Comparison of ENCODE assay signal across 20 cellular contexts in the genomic region with DNA sequence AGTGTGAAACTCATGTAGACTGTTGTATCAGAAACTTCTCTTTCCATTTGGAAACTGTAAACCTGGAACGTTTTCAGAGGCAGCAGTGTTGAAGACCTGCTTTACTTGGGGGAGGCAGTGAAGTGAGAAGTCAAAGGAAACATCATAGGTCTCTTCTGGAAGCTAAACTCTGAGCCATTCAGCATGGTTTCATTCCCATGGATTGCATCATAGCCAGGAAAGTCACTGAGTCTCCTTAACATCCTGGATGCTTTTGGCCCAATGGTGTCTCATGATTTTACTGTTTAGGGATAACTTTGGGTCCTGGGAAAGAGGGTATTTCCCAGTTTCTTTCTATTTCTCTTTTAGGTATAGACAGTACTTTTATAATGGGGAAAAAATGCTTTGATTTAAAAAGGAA.
DNase-seq lines count a peak whose midpoint lies in the region; ATAC-seq and TF ChIP-seq lines count a peak whose summit lies in the region.
"Had no signal": no experiment of that assay in that cellular context is flagged by ENCODE, and none has a peak within 500 bp of the region (broad histone marks: within the 10 kb centered on the region; RNA-seq: fewer than 3 reads in every experiment).

No MANE protein-coding gene starts in this region.

- peaks cover 7% of the 10 kb centered on the region for H3K9me3 Mint-ChIP-seq in MCF 10A (ENCODE audit: unreplicated experiment)
- H3K9me3 Mint-ChIP-seq: activated naive CD8-positive, alpha-beta T cell treated with anti-CD3 and anti-CD28 coated beads for 36 hours; nephron had no signal

- no peaks in the 10 kb centered on the region for H3K36me3 ChIP-seq in breast epithelium

- no peak for ATAC-seq in HG03432 (IDR thresholded peaks at IDR 0.05; ENCODE audit: unreplicated experiment)
- ATAC-seq in HG02763 (IDR thresholded peaks at IDR 0.05; ENCODE audit: unreplicated experiment) = no peak

- no peak overlapping the region for H3K27ac ChIP-seq in breast epithelium
- H3K27ac ChIP-seq: 22Rv1, C4-2B had no signal

- BruUV-seq in MCF 10A (replicated peaks; lab: Mats Ljungman, UMichigan) = no TSS peak

- H3K27ac Mint-ChIP-seq in MCF 10A (ENCODE audit: low read depth, unreplicated experiment) = no peak overlapping the region
- H3K27ac Mint-ChIP-seq: activated naive CD8-positive, alpha-beta T cell treated with anti-CD3 and anti-CD28 coated beads for 36 hours; nephron had no signal

- H3K4me3 ChIP-seq in breast epithelium (no peak overlapping the region), fibroblast of mammary gland (ENCODE audit: control insufficient read depth, low read depth, low read length) (no peak overlapping the region)

- H3K36me3 Mint-ChIP-seq in MCF 10A (ENCODE audit: insufficient read depth, unreplicated experiment) = no peaks in the 10 kb centered on the region
- H3K36me3 Mint-ChIP-seq: activated naive CD8-positive, alpha-beta T cell treated with anti-CD3 and anti-CD28 coated beads for 36 hours; IgD-negative memory B cell had no signal

- H3K27me3 Mint-ChIP-seq in MCF 10A (ENCODE audit: insufficient read depth, unreplicated experiment) = peaks cover 5% of the 10 kb centered on the region

- POLR2A ChIA-PET in MCF 10A (lab: Yijun Ruan, JAX) = no interaction called here

- no peak overlapping the region for H3K4me3 Mint-ChIP-seq in MCF 10A (ENCODE audit: unreplicated experiment)
- H3K4me3 Mint-ChIP-seq: activated naive CD8-positive, alpha-beta T cell treated with anti-CD3 and anti-CD28 coated beads for 36 hours; IgD-negative memory B cell; nephron had no signal

- TF ChIP-seq POLR2A in breast epithelium (IDR thresholded peaks at IDR 0.05) = no peak

- no peaks in the 10 kb centered on the region for H3K9me3 ChIP-seq in breast epithelium

- H3K4me1 ChIP-seq in breast epithelium = no peaks in the 10 kb centered on the region

- H3K4me1 Mint-ChIP-seq in MCF 10A (ENCODE audit: insufficient read depth, unreplicated experiment) = no peaks in the 10 kb centered on the region
- H3K4me1 Mint-ChIP-seq: nephron had no signal

- no peaks in the 10 kb centered on the region for H3K27me3 ChIP-seq in breast epithelium

- intact Hi-C loops in MCF 10A (cut with micrococcal nuclease) (no loop called here), breast epithelium (cut with DNase I; ENCODE audit: low total_unique reads) (no loop called here)

- CTCF ChIA-PET in MCF 10A (lab: Yijun Ruan, JAX) = no interaction called here

- DNase-seq in MCF 10A (ENCODE audit: unreplicated experiment) (peak; percentile 14), breast epithelium (ENCODE audit: low spot score in 2 of 2) (no peak), RKO (ENCODE audit: low spot score) (peak; percentile 14), fibroblast of mammary gland (ENCODE audit: low read depth) (peak; percentile 89), stromal cell of bone marrow (ENCODE audit: low read depth) (peak; percentile 66), NCI-H2081 treated with DMSO at 0.1 percent for 48 hours (lab: John Stamatoyannopoulos, UW) (no peak)
- DNase-seq: activated CD4-positive, alpha-beta T cell treated with anti-CD3 and anti-CD28 coated beads for 1 hour; activated naive CD8-positive, alpha-beta T cell treated with anti-CD3 and anti-CD28 coated beads for 36 hours; H7; hypothalamus; NCI-H2081; NCI-H510A treated with DMSO at 0.1 percent for 48 hours; small intestine; stimulated activated CD4-positive, alpha-beta T cell treated with anti-CD3 and anti-CD28 coated beads, Interleukin-4, amount 100 ng/mL, for 1 hour had no signal

- TF ChIP-seq CTCF in MCF 10A (IDR thresholded peaks at IDR 0.05; ENCODE audit: unreplicated experiment) (no peak), breast epithelium (IDR thresholded peaks at IDR 0.05) (no peak), fibroblast of mammary gland (conservative IDR thresholded peaks at IDR 0.05; ENCODE audit: control insufficient read depth, insufficient read depth, low read depth, low read length) (no peak)

Comparison
In these comparisons a context has a peak if more than half of its experiments do, and no peak if none do; other contexts are left out.
1. DNase-seq: peak in MCF 10A (single experiment), RKO (single experiment), fibroblast of mammary gland (single experiment) and stromal cell of bone marrow (single experiment); none in breast epithelium (0 of 2) and NCI-H2081 treated with DMSO at 0.1 percent for 48 hours (single experiment).